In the genomic region with DNA sequence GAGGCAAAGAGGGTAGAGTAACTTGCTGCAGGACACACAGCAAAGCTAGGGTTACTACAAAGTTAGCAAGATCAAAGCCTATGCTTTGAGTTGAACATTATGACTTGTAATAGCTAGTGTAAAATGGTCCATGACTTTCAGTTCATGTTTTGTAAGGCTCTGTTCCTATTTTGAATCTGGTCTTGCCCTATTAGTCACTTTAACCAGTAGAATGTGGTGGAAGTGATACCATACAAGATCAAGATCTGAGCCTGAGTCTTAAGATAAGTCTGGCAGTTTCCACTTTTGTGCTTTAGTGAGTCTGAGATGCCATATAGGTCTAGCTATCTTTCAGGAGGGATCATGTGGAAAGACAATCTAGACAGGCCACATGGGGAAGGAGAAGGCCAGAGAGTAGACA, we compare ENCODE assay signal across 13 cellular contexts.
DNase-seq lines count a peak whose midpoint lies in the region; ATAC-seq and TF ChIP-seq lines count a peak whose summit lies in the region.
"Had no signal": no experiment of that assay in that cellular context is flagged by ENCODE, and none has a peak within 500 bp of the region (broad histone marks: within the 10 kb centered on the region; RNA-seq: fewer than 3 reads in every experiment).

No MANE protein-coding gene starts in this region.

- TF ChIP-seq CTCF in GM10248 (IDR thresholded peaks at IDR 0.05; ENCODE audit: control extremely low read depth, extremely low read depth, low read depth, missing control alignments) = no peak
- TF ChIP-seq CTCF in ovary (IDR thresholded peaks at IDR 0.05) = no peak
- no peak for TF ChIP-seq CTCF in Caco-2 (IDR thresholded peaks at IDR 0.05; ENCODE audit: insufficient read depth in 1 of 2, low read depth in 1 of 2, low read length in 1 of 2, severe bottlenecking in 1 of 2, unreplicated experiment in 1 of 2)

- CTCF ChIA-PET in GM10248 (lab: Yijun Ruan, JAX) (no interaction called here), Caco-2 (lab: Charles Lee) (no interaction called here)

- H3K36me3 ChIP-seq in ovary = no peaks in the 10 kb centered on the region
- no peaks in the 10 kb centered on the region for H3K36me3 ChIP-seq in Caco-2 (ENCODE audit: control insufficient read depth, insufficient read depth, low read length)
- H3K36me3 ChIP-seq: neutrophil had no signal

- H3K27me3 ChIP-seq in ovary = no peaks in the 10 kb centered on the region
- no peaks in the 10 kb centered on the region for H3K27me3 ChIP-seq in Caco-2 (replicated peaks; ENCODE audit: control insufficient read depth, insufficient read depth, low read length)
- H3K27me3 ChIP-seq: neutrophil had no signal

- no peak overlapping the region for H3K4me3 ChIP-seq in ovary
- H3K4me3 ChIP-seq in Caco-2 (ENCODE audit: low read depth, low read length) = no peak overlapping the region

- POLR2A ChIA-PET in GM10248 (lab: Yijun Ruan, JAX) (no interaction called here), Caco-2 (lab: Charles Lee) (no interaction called here)

- DNase-seq in GM10248 (ENCODE audit: extremely low spot score) = peak; percentile 21
- peak; percentile 93 for DNase-seq in NOMO-1 treated with DMSO at 0.1 percent for 48 hours (lab: John Stamatoyannopoulos, UW; ENCODE audit: unreplicated experiment)
- DNase-seq in ovary = no peak
- no peak for DNase-seq in GOT3 (lab: John Stamatoyannopoulos, UW)
- no peak for DNase-seq in Caco-2
- no peak for DNase-seq in NCI-H345 treated with DMSO at 0.1 percent for 48 hours (lab: John Stamatoyannopoulos, UW; ENCODE audit: unreplicated experiment)
- DNase-seq: activated CD4-positive, alpha-beta memory T cell treated with anti-CD3 and anti-CD28 coated beads, Interleukin-2, amount 10 ng/mL, durations not matched to agents 7 days and 5 days; amniotic stem cell; stimulated activated CD4-positive, alpha-beta T cell treated with anti-CD3 and anti-CD28 coated beads, Interleukin-4, amount 100 ng/mL, for 1 hour; trophoblast cell had no signal

- no peaks in the 10 kb centered on the region for H3K36me3 Mint-ChIP-seq in Caco-2 (ENCODE audit: insufficient read depth, unreplicated experiment)

- no peak overlapping the region for H3K27ac Mint-ChIP-seq in Caco-2 (ENCODE audit: unreplicated experiment)
- H3K27ac Mint-ChIP-seq: activated CD4-positive, alpha-beta memory T cell treated with anti-CD3 and anti-CD28 coated beads, Interleukin-2, amount 10 ng/mL, durations not matched to agents 7 days and 5 days had no signal

- no peak for TF ChIP-seq POLR2A in ovary (IDR thresholded peaks at IDR 0.05)

- intact Hi-C loops in ovary (cut with DNase I) = no loop called here
- intact Hi-C loops in Caco-2 (cut with micrococcal nuclease; ENCODE audit: unreplicated experiment) = no loop called here

- no TSS peak for BruUV-seq in Caco-2 (replicated peaks; lab: Mats Ljungman, UMichigan)

- no peaks in the 10 kb centered on the region for H3K4me1 Mint-ChIP-seq in Caco-2 (ENCODE audit: low read depth, unreplicated experiment)
- H3K4me1 Mint-ChIP-seq: activated CD4-positive, alpha-beta memory T cell treated with anti-CD3 and anti-CD28 coated beads, Interleukin-2, amount 10 ng/mL, durations not matched to agents 7 days and 5 days had no signal

- peak; percentile 96 for ATAC-seq in GM21360 (IDR thresholded peaks at IDR 0.05; ENCODE audit: unreplicated experiment)
- ATAC-seq in HG03039 (IDR thresholded peaks at IDR 0.05; ENCODE audit: unreplicated experiment) = peak; percentile 98

- H3K4me1 ChIP-seq in ovary (ENCODE audit: insufficient read depth) = no peaks in the 10 kb centered on the region
- H3K4me1 ChIP-seq in Caco-2 = no peaks in the 10 kb centered on the region

- no peak for TF ChIP-seq EP300 in ovary (IDR thresholded peaks at IDR 0.05)

- H3K27me3 Mint-ChIP-seq in Caco-2 (ENCODE audit: insufficient read depth, unreplicated experiment) = no peaks in the 10 kb centered on the region
- H3K27me3 Mint-ChIP-seq: activated CD4-positive, alpha-beta memory T cell treated with anti-CD3 and anti-CD28 coated beads, Interleukin-2, amount 10 ng/mL, durations not matched to agents 7 days and 5 days had no signal

- H3K9me3 ChIP-seq in ovary (no peaks in the 10 kb centered on the region), Caco-2 (no peaks in the 10 kb centered on the region)
- H3K9me3 ChIP-seq: neutrophil had no signal

- no peak overlapping the region for H3K27ac ChIP-seq in ovary
- H3K27ac ChIP-seq: neutrophil had no signal

- H3K9me3 Mint-ChIP-seq in Caco-2 (ENCODE audit: unreplicated experiment) = no peaks in the 10 kb centered on the region

- no peak overlapping the region for H3K4me3 Mint-ChIP-seq in Caco-2 (ENCODE audit: unreplicated experiment)
- H3K4me3 Mint-ChIP-seq: activated CD4-positive, alpha-beta memory T cell treated with anti-CD3 and anti-CD28 coated beads, Interleukin-2, amount 10 ng/mL, durations not matched to agents 7 days and 5 days had no signal

Comparison
In these comparisons a context has a peak if more than half of its experiments do, and no peak if none do; other contexts are left out.
1. DNase-seq: peak in GM10248 (single experiment) and NOMO-1 treated with DMSO at 0.1 percent for 48 hours (single experiment); none in ovary (0 of 5), GOT3 (single experiment), Caco-2 (0 of 2) and NCI-H345 treated with DMSO at 0.1 percent for 48 hours (single experiment).